7 cellular contexts compared by ENCODE assay signal in genomic region chr3:31453430-31453829, GRCh38.
"Had no signal": no experiment of that assay in that cellular context is flagged by ENCODE, and none has a peak within 500 bp of the region (broad histone marks: within the 10 kb centered on the region; RNA-seq: fewer than 3 reads in every experiment).

No MANE protein-coding gene starts in this region.

- H3K4me3 ChIP-seq: GM12878 had no signal

- FAIRE-seq: G401.6, GM12878, GM12892, GM18507, GM19239 had no signal

- DNase-seq: GDM1, GF-D8 had no signal

- ATAC-seq: GM12878 had no signal
